ENCODE assay signal across 1 cellular context in genomic region chr19:57886046-57886445, GRCh38.
TF ChIP-seq lines count a peak whose summit lies in the region.

No MANE protein-coding gene starts in this region.

TF ChIP-seq in H1, 55 proteins besides CTCF, POLR2A, EP300 and RAD21:
- TF ChIP-seq NANOG (IDR thresholded peaks at IDR 0.05; ENCODE audit: insufficient read depth, low read depth, low read length, poor library complexity, severe bottlenecking) (no peak), POLR2AphosphoS5 (IDR thresholded peaks at IDR 0.05; ENCODE audit: low read depth, low read length) (peak; percentile 39; the same call in 1 of the 2 replicates)
